In the genomic region with DNA sequence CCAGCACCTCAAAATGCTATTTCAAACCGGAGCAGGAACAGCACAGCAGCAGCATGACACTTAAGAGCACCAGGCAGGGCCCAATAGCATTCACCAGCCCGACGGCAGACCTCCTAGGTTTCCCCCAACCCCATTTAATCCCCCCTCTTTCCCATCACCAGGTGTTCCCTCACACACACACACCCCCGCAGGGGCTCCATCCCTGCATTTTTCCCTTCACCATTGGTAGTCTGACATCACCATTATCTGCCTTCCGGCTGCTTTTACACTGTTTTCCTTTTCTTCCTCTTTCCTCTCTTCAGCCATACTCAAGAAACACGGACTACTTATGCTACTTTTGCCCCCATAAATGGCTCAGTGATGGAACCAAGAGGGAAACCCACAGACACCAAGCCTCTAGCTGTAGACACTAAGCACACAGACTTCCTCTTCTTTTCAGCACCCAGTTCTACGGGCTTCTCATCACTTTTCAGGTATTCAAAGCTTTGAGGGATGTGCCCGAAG, we compare ENCODE assay signal across 8 cellular contexts.
DNase-seq lines count a peak whose midpoint lies in the region; ATAC-seq and TF ChIP-seq lines count a peak whose summit lies in the region.

No MANE protein-coding gene starts in this region.

- no peak for ATAC-seq in activated T-cell treated with anti-CD3 and anti-CD28 coated beads, Interleukin-2, amount 50 U/mL, for 4 hours
- ATAC-seq in upper lobe of right lung (no peak), esophagus mucosa (no peak)

- DNase-seq in activated T-cell treated with anti-CD3 and anti-CD28 coated beads, Interleukin-2, amount 50 U/mL, for 4 hours: no peak
- no peak for DNase-seq in activated T-cell treated with anti-CD3 and anti-CD28 coated beads for 4 hours
- peak; percentile 45 for DNase-seq in astrocyte of the hippocampus (ENCODE audit: low read depth, low spot score)
- peak; percentile 56 for DNase-seq in left kidney (ENCODE audit: low read depth, low spot score)
- DNase-seq in upper lobe of right lung: no peak
- no peak for DNase-seq in KG1 (lab: John Stamatoyannopoulos, UW)
- no peak for DNase-seq in adrenal gland

- no peak for TF ChIP-seq POLR2A in adrenal gland (IDR thresholded peaks at IDR 0.05)

- TF ChIP-seq CTCF in upper lobe of right lung (IDR thresholded peaks at IDR 0.05) (no peak), adrenal gland (IDR thresholded peaks at IDR 0.05) (no peak)

- no peaks in the 10 kb centered on the region for H3K27me3 ChIP-seq in upper lobe of right lung
- H3K27me3 ChIP-seq in adrenal gland: no peaks in the 10 kb centered on the region

- peaks cover 23% of the 10 kb centered on the region for H3K27me3 Mint-ChIP-seq in activated T-cell treated with anti-CD3 and anti-CD28 coated beads, Interleukin-2, amount 50 U/mL, for 4 hours (ENCODE audit: low read depth)

- H3K36me3 ChIP-seq in upper lobe of right lung (no peaks in the 10 kb centered on the region), adrenal gland (replicated peaks in 1 of 2) (no peaks in the 10 kb centered on the region)

- H3K9me3 ChIP-seq in upper lobe of right lung (no peaks in the 10 kb centered on the region), adrenal gland (replicated peaks in 1 of 3) (no peaks in the 10 kb centered on the region)

- peak overlapping the region; percentile 63 for H3K4me3 ChIP-seq in upper lobe of right lung
- peak overlapping the region in 1 of 4 donors; percentile 77 for H3K4me3 ChIP-seq in adrenal gland

- no peak overlapping the region for H3K27ac ChIP-seq in upper lobe of right lung
- H3K27ac ChIP-seq in adrenal gland: no peak overlapping the region

- WGBS in adrenal gland, 4 donors: 51 to 59% (median 53%) methylated on average over 8 of the region's 8 CpGs

- H3K4me3 Mint-ChIP-seq in activated T-cell treated with anti-CD3 and anti-CD28 coated beads, Interleukin-2, amount 50 U/mL, for 4 hours: peak overlapping the region; percentile 89

- no peaks in the 10 kb centered on the region for H3K36me3 Mint-ChIP-seq in activated T-cell treated with anti-CD3 and anti-CD28 coated beads, Interleukin-2, amount 50 U/mL, for 4 hours (ENCODE audit: insufficient read depth)

- H3K4me1 Mint-ChIP-seq in activated T-cell treated with anti-CD3 and anti-CD28 coated beads, Interleukin-2, amount 50 U/mL, for 4 hours (ENCODE audit: low read depth): peaks cover 13% of the 10 kb centered on the region

- H3K9me3 Mint-ChIP-seq in activated T-cell treated with anti-CD3 and anti-CD28 coated beads, Interleukin-2, amount 50 U/mL, for 4 hours: no peaks in the 10 kb centered on the region

- intact Hi-C loops in upper lobe of right lung (cut with DNase I): no loop called here
- intact Hi-C loops in adrenal gland (cut with DNase I): no loop called here

- H3K4me1 ChIP-seq in upper lobe of right lung: peaks cover 7% of the 10 kb centered on the region
- H3K4me1 ChIP-seq in adrenal gland (replicated peaks in 1 of 2): peaks cover 5 to 9% of the 10 kb centered on the region in 2 donors

Comparison
In these comparisons a context has a peak if more than half of its experiments do, and no peak if none do; other contexts are left out.
1. DNase-seq: peak in astrocyte of the hippocampus (single experiment) and left kidney (single experiment); none in activated T-cell treated with anti-CD3 and anti-CD28 coated beads, Interleukin-2, amount 50 U/mL, for 4 hours (single experiment), activated T-cell treated with anti-CD3 and anti-CD28 coated beads for 4 hours (single experiment), upper lobe of right lung (single experiment), KG1 (single experiment) and adrenal gland (0 of 7).